Comparison of ENCODE assay signal across 38 cellular contexts in the genomic region with DNA sequence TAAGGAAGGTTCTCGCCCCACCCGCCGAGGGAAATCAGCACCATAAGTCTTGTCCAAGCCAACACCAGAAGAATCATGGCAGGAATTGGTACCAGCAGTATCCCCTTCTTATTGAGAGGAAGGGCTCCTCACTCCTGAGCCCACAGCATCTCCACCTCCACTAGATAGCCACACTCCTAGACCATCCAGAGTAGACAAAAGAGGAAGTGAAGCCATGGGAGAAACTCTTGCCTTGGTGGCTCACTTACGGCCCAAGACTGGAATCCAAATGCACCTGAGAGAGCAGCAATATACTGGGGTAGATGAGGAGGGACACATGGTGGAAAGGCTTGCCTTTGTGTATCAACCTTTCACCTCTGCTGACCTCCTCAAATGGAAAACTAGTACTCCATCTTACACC.
"Had no signal": no experiment of that assay in that cellular context is flagged by ENCODE, and none has a peak within 500 bp of the region (broad histone marks: within the 10 kb centered on the region; RNA-seq: fewer than 3 reads in every experiment).

No MANE protein-coding gene starts in this region.

- H3K27ac ChIP-seq: adrenal gland, ascending aorta, body of pancreas, brain microvascular endothelial cell, breast epithelium, cardiac muscle cell, colonic mucosa had no signal

- H3K27ac Mint-ChIP-seq: activated naive CD4-positive, alpha-beta T cell treated with anti-CD3 and anti-CD28 coated beads for 36 hours; activated naive CD4-positive, alpha-beta T cell treated with anti-CD3 and anti-CD28 coated beads, Interleukin-2, amount 10 ng/mL, durations not matched to agents 7 days and 5 days; activated naive CD4-positive, alpha-beta T cell treated with anti-CD3 and anti-CD28 coated beads, Interleukin-2, amount 50 U/mL, for 24 hours; activated naive CD4-positive, alpha-beta T cell treated with anti-CD3 and anti-CD28 coated beads, Interleukin-2, amount 50 U/mL, for 72 hours; activated naive CD8-positive, alpha-beta T cell; activated naive CD8-positive, alpha-beta T cell treated with anti-CD3 and anti-CD28 coated beads for 36 hours; activated naive CD8-positive, alpha-beta T cell treated with anti-CD3 and anti-CD28 coated beads, Interleukin-2, amount 10 ng/mL, durations not matched to agents 7 days and 5 days; activated naive CD8-positive, alpha-beta T cell treated with anti-CD3 and anti-CD28 coated beads, Interleukin-2, amount 50 U/mL, for 24 hours; activated T-cell treated with anti-CD3 and anti-CD28 coated beads, Interleukin-2, amount 50 U/mL, for 24 hours; activated T-helper 1 cell treated with anti-CD3 and anti-CD28 coated beads, Interleukin-12 subunit alpha, Interleukin-12 subunit beta, Interleukin-2, Interleukin-4 antibody, amounts not matched to agents 30 ng/mL and 10 ng/mL and 1 ng/mL, durations not matched to agents 14 hours and 24 hours and 36 hours; activated T-helper 2 cell treated with anti-CD3 and anti-CD28 coated beads, Interferon-gamma antibody, Interleukin-2, Interleukin-4, amounts not matched to agents 10 μg/mL and 5 μg/mL and 100 μg/mL, durations not matched to agents 14 hours and 24 hours and 36 hours; brain had no signal

- H3K4me1 ChIP-seq: adrenal gland, ascending aorta, body of pancreas, breast epithelium, colonic mucosa had no signal

- H3K36me3 ChIP-seq: adrenal gland, ascending aorta, brain microvascular endothelial cell, breast epithelium, cardiac muscle cell, colonic mucosa had no signal

- FAIRE-seq: astrocyte, colon had no signal

- DNase-seq: activated effector memory CD4-positive, alpha-beta T cell treated with anti-CD3 and anti-CD28 coated beads, Interleukin-2, amount 50 U/mL, for 16 hours; activated effector memory CD4-positive, alpha-beta T cell treated with Interleukin-2 at 50 U/mL for 16 hours; activated gamma-delta T cell; activated gamma-delta T cell treated with Interleukin-2 at 50 U/mL for 16 hours; activated naive CD4-positive, alpha-beta T cell; activated naive CD4-positive, alpha-beta T cell treated with anti-CD3 and anti-CD28 coated beads for 36 hours; activated naive CD4-positive, alpha-beta T cell treated with anti-CD3 and anti-CD28 coated beads, Interleukin-2, amount 10 ng/mL, durations not matched to agents 7 days and 5 days; activated naive CD4-positive, alpha-beta T cell treated with anti-CD3 and anti-CD28 coated beads, Interleukin-2, amount 50 U/mL, for 16 hours; activated naive CD4-positive, alpha-beta T cell treated with Interleukin-2 at 50 U/mL for 16 hours; activated naive CD8-positive, alpha-beta T cell treated with anti-CD3 and anti-CD28 coated beads for 36 hours; activated naive CD8-positive, alpha-beta T cell treated with anti-CD3 and anti-CD28 coated beads, Interleukin-2, amount 10 ng/mL, durations not matched to agents 7 days and 5 days; activated naive CD8-positive, alpha-beta T cell treated with anti-CD3 and anti-CD28 coated beads, Interleukin-2, amount 50 U/mL, for 24 hours; activated T-cell treated with anti-CD3 and anti-CD28 coated beads, Interleukin-2, amount 50 U/mL, for 24 hours; activated T-cell treated with anti-CD3 and anti-CD28 coated beads, Interleukin-2, amount 50 U/mL, for 4 hours; activated T-cell treated with anti-CD3 and anti-CD28 coated beads, Interleukin-2, amount 50 U/mL, for 48 hours; adrenal gland; amniotic stem cell; amygdala; anterior cingulate cortex; aorta; body of pancreas; brain microvascular endothelial cell; caudate nucleus; central memory CD4-positive, alpha-beta T cell; cerebellar nuclear complex; colonic mucosa had no signal

- H3K4me3 Mint-ChIP-seq: activated naive CD4-positive, alpha-beta T cell treated with anti-CD3 and anti-CD28 coated beads for 36 hours; activated naive CD4-positive, alpha-beta T cell treated with anti-CD3 and anti-CD28 coated beads, Interleukin-2, amount 10 ng/mL, durations not matched to agents 7 days and 5 days; activated naive CD4-positive, alpha-beta T cell treated with anti-CD3 and anti-CD28 coated beads, Interleukin-2, amount 50 U/mL, for 24 hours; activated naive CD8-positive, alpha-beta T cell; activated naive CD8-positive, alpha-beta T cell treated with anti-CD3 and anti-CD28 coated beads for 36 hours; activated naive CD8-positive, alpha-beta T cell treated with anti-CD3 and anti-CD28 coated beads, Interleukin-2, amount 10 ng/mL, durations not matched to agents 7 days and 5 days; activated naive CD8-positive, alpha-beta T cell treated with anti-CD3 and anti-CD28 coated beads, Interleukin-2, amount 50 U/mL, for 24 hours; activated T-cell treated with anti-CD3 and anti-CD28 coated beads, Interleukin-2, amount 50 U/mL, for 24 hours; activated T-cell treated with anti-CD3 and anti-CD28 coated beads, Interleukin-2, amount 50 U/mL, for 4 hours; activated T-helper 1 cell treated with anti-CD3 and anti-CD28 coated beads, Interleukin-12 subunit alpha, Interleukin-12 subunit beta, Interleukin-2, Interleukin-4 antibody, amounts not matched to agents 30 ng/mL and 10 ng/mL and 1 ng/mL, durations not matched to agents 14 hours and 24 hours and 36 hours; brain; central memory CD8-positive, alpha-beta T cell had no signal

- H3K4me1 Mint-ChIP-seq: activated naive CD4-positive, alpha-beta T cell treated with anti-CD3 and anti-CD28 coated beads, Interleukin-2, amount 10 ng/mL, durations not matched to agents 7 days and 5 days; activated naive CD4-positive, alpha-beta T cell treated with anti-CD3 and anti-CD28 coated beads, Interleukin-2, amount 50 U/mL, for 24 hours; activated naive CD8-positive, alpha-beta T cell treated with anti-CD3 and anti-CD28 coated beads for 36 hours; activated naive CD8-positive, alpha-beta T cell treated with anti-CD3 and anti-CD28 coated beads, Interleukin-2, amount 10 ng/mL, durations not matched to agents 7 days and 5 days; activated naive CD8-positive, alpha-beta T cell treated with anti-CD3 and anti-CD28 coated beads, Interleukin-2, amount 50 U/mL, for 24 hours; brain; central memory CD8-positive, alpha-beta T cell had no signal

- H3K9me3 ChIP-seq: adrenal gland, ascending aorta, body of pancreas, colonic mucosa had no signal

- H3K9me3 Mint-ChIP-seq: activated naive CD4-positive, alpha-beta T cell treated with anti-CD3 and anti-CD28 coated beads for 36 hours; activated naive CD4-positive, alpha-beta T cell treated with anti-CD3 and anti-CD28 coated beads, Interleukin-2, amount 10 ng/mL, durations not matched to agents 7 days and 5 days; activated naive CD4-positive, alpha-beta T cell treated with anti-CD3 and anti-CD28 coated beads, Interleukin-2, amount 50 U/mL, for 24 hours; activated naive CD4-positive, alpha-beta T cell treated with anti-CD3 and anti-CD28 coated beads, Interleukin-2, amount 50 U/mL, for 72 hours; activated naive CD8-positive, alpha-beta T cell treated with anti-CD3 and anti-CD28 coated beads for 36 hours; activated naive CD8-positive, alpha-beta T cell treated with anti-CD3 and anti-CD28 coated beads, Interleukin-2, amount 10 ng/mL, durations not matched to agents 7 days and 5 days; activated naive CD8-positive, alpha-beta T cell treated with anti-CD3 and anti-CD28 coated beads, Interleukin-2, amount 50 U/mL, for 24 hours; activated T-cell treated with anti-CD3 and anti-CD28 coated beads, Interleukin-2, amount 50 U/mL, for 24 hours; activated T-cell treated with anti-CD3 and anti-CD28 coated beads, Interleukin-2, amount 50 U/mL, for 4 hours; activated T-helper 1 cell treated with anti-CD3 and anti-CD28 coated beads, Interleukin-12 subunit alpha, Interleukin-12 subunit beta, Interleukin-2, Interleukin-4 antibody, amounts not matched to agents 30 ng/mL and 10 ng/mL and 1 ng/mL, durations not matched to agents 14 hours and 24 hours and 36 hours; activated T-helper 2 cell treated with anti-CD3 and anti-CD28 coated beads, Interferon-gamma antibody, Interleukin-2, Interleukin-4, amounts not matched to agents 10 μg/mL and 5 μg/mL and 100 μg/mL, durations not matched to agents 14 hours and 24 hours and 36 hours; central memory CD8-positive, alpha-beta T cell had no signal

- H3K36me3 Mint-ChIP-seq: activated naive CD4-positive, alpha-beta T cell treated with anti-CD3 and anti-CD28 coated beads, Interleukin-2, amount 10 ng/mL, durations not matched to agents 7 days and 5 days; activated naive CD4-positive, alpha-beta T cell treated with anti-CD3 and anti-CD28 coated beads, Interleukin-2, amount 50 U/mL, for 24 hours; activated naive CD4-positive, alpha-beta T cell treated with anti-CD3 and anti-CD28 coated beads, Interleukin-2, amount 50 U/mL, for 72 hours; activated naive CD8-positive, alpha-beta T cell; activated naive CD8-positive, alpha-beta T cell treated with anti-CD3 and anti-CD28 coated beads for 36 hours; activated naive CD8-positive, alpha-beta T cell treated with anti-CD3 and anti-CD28 coated beads, Interleukin-2, amount 10 ng/mL, durations not matched to agents 7 days and 5 days; brain had no signal

- H3K27me3 ChIP-seq: adrenal gland, ascending aorta, body of pancreas, brain microvascular endothelial cell, cardiac muscle cell, colonic mucosa had no signal

- H3K27me3 Mint-ChIP-seq: activated naive CD4-positive, alpha-beta T cell treated with anti-CD3 and anti-CD28 coated beads, Interleukin-2, amount 10 ng/mL, durations not matched to agents 7 days and 5 days; activated naive CD8-positive, alpha-beta T cell; activated naive CD8-positive, alpha-beta T cell treated with anti-CD3 and anti-CD28 coated beads, Interleukin-2, amount 10 ng/mL, durations not matched to agents 7 days and 5 days; activated naive CD8-positive, alpha-beta T cell treated with anti-CD3 and anti-CD28 coated beads, Interleukin-2, amount 50 U/mL, for 24 hours; central memory CD8-positive, alpha-beta T cell had no signal

- H3K4me3 ChIP-seq: adrenal gland, ascending aorta, body of pancreas, breast epithelium, cardiac muscle cell, colonic mucosa had no signal

- ATAC-seq: activated naive CD4-positive, alpha-beta T cell treated with anti-CD3 and anti-CD28 coated beads, Interleukin-2, amount 50 U/mL, for 72 hours; activated naive CD8-positive, alpha-beta T cell treated with anti-CD3 and anti-CD28 coated beads, Interleukin-2, amount 50 U/mL, for 24 hours; activated T-cell treated with anti-CD3 and anti-CD28 coated beads, Interleukin-2, amount 50 U/mL, for 4 hours; body of pancreas had no signal
